ENCODE assay signal across 8 cellular contexts in the genomic region with DNA sequence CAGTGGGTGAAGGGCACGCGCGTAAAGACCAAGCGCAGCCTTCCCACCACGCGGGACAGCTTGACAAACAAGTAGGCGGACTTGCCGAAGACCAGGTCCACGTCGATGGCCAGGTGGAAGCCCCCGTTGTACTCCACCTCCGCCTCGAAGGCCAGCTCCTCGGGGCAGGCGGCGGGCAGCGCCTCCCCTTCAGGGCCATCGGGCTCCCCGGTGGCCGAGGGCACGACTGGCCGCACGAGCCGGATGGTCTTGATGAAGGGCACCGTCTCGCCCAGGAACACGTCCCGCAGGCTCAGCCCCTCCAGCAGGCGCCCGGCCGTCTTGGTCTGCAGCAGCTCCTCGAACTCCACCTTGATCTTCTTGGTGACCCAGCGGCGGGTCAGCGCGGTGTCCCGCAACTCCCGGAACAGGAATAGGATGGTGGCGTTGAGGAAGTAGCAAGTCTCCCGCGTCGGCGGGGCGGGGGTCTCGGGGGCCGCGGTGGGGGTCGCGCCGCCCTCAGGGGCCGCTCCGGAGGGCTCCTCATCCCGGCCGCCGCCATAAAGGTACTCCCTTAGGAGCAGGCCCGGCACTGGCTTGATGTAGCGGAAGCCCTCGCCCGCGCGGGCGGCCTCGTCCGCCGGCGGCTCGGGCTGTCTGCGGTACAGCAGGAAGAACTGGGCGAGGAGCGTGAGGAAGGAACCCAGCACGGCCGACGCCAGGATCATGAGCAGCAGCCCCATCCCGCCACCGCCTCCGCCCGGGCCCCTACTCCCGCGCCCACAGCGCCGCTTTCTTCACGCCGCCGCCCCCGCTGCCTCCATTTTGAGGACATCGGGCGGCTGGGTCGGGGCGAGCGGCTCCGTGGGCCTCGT. TPM values are rescaled to one million over a fixed set of nuclear protein-coding genes. Genes with fewer than 3 reads are reported as not detected.
A peak's percentile ranks its signal among the peaks of the same experiment; 100 is the strongest.
DNase-seq lines count a peak whose midpoint lies in the region; ATAC-seq and TF ChIP-seq lines count a peak whose summit lies in the region.

No MANE protein-coding gene starts in this region.

- intact Hi-C loops in spleen (cut with DNase I; ENCODE audit: low total_unique reads), result no loop called here

- no peak for TF ChIP-seq POLR2A in spleen (IDR thresholded peaks at IDR 0.05)

- DNase-seq in DMS53 treated with DMSO at 0.1 percent for 48 hours (lab: John Stamatoyannopoulos, UW; ENCODE audit: unreplicated experiment) (peak; percentile 52), T-helper 9 cell (peak; percentile 4), choroid plexus epithelial cell (ENCODE audit: low read depth) (peak; percentile 47), kidney glomerular epithelial cell (lab: John Stamatoyannopoulos, UW) (peak; percentile 33), spleen (peak; percentile 92), cortex of kidney (lab: John Stamatoyannopoulos, UW) (no peak)

- peak overlapping the region; percentile 82 to 99 (median 96) for H3K27ac ChIP-seq in spleen

- peaks cover 0 to 22% (median 0%) of the 10 kb centered on the region in 7 donors for H3K27me3 ChIP-seq in spleen (replicated peaks in 1 of 7)

- H3K4me1 ChIP-seq in spleen, result peaks cover 16 to 62% (median 43%) of the 10 kb centered on the region in 6 donors

- H3K36me3 ChIP-seq in spleen, result no peaks in the 10 kb centered on the region

- ATAC-seq in GM19452 (IDR thresholded peaks at IDR 0.05; ENCODE audit: unreplicated experiment) (peak; percentile 40), HG03439 (IDR thresholded peaks at IDR 0.05; ENCODE audit: unreplicated experiment) (peak; percentile 34)

- no peaks in the 10 kb centered on the region for H3K9me3 ChIP-seq in spleen

- WGBS in spleen, 5 donors, result 0 to 1% (median 0%) methylated on average over 19 to 92 of the region's 92 CpGs

- no peak for TF ChIP-seq CTCF in choroid plexus epithelial cell (conservative IDR thresholded peaks at IDR 0.05; ENCODE audit: low read depth, low read length)
- TF ChIP-seq CTCF in spleen (IDR thresholded peaks at IDR 0.05 in 8 of 11, conservative IDR thresholded peaks at IDR 0.05 in 3 of 11), result peak in 1 of 11 experiments; percentile 2

- H3K4me3 ChIP-seq in choroid plexus epithelial cell (ENCODE audit: low read depth, low read length) (peak overlapping the region; percentile 99), spleen (peak overlapping the region; percentile 75 to 99 (median 90))

RNA-seq across cellular contexts. Expression of gene PDZD8, which starts 0.5 kb away (rescaled TPM):
- total RNA-seq in spleen, result 100 to 1,000 TPM in 1 of 7 donors, 10 to 100 TPM in 6; 23.4 to 119 (median 27.3) TPM
- polyA plus RNA-seq in spleen, result 1 to 10 TPM in 2 of 3 donors, under 1 TPM in 1; 0.91 to 3.5 (median 1.4) TPM
